27 cellular contexts compared by ENCODE assay signal in the genomic region with DNA sequence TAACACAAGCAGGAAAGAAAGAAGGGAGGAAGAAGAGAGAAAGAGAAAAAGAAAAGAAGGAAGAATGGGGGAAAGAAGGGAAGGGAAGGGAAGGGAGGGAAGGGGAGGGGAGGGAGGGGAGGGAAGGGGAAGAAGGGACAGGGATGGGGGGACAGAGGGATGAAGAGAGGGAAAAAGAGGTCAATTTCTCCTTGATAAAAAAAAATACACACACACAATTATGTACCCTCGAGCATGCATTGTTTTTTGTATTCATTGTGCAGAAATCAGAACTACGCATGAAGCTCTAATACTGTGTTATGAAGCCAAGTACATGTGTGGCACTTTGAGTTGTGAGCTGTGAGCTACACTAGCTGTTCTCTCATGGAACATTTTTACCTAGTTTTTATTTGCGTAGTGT.
"Had no signal": no experiment of that assay in that cellular context is flagged by ENCODE, and none has a peak within 500 bp of the region (broad histone marks: within the 10 kb centered on the region; RNA-seq: fewer than 3 reads in every experiment).

No MANE protein-coding gene starts in this region.

- H3K4me1 ChIP-seq: stomach, suprapubic skin, testis, thyroid gland, tibial artery, tibial nerve, transverse colon, upper lobe of left lung, upper lobe of right lung, uterus, vagina had no signal

- DNase-seq: stimulated activated CD4-positive, alpha-beta T cell treated with anti-CD3 and anti-CD28 coated beads, Interleukin-2, amount 100 ng/mL, for 48 hours; stimulated activated CD4-positive, alpha-beta T cell treated with anti-CD3 and anti-CD28 coated beads, Interleukin-4, amount 100 ng/mL, for 1 hour; stimulated activated CD4-positive, alpha-beta T cell treated with anti-CD3 and anti-CD28 coated beads, Interleukin-4, amount 100 ng/mL, for 24 hours; stimulated activated CD4-positive, alpha-beta T cell treated with anti-CD3 and anti-CD28 coated beads, Interleukin-4, amount 100 ng/mL, for 4 hours; stimulated activated CD8-positive, alpha-beta memory T cell treated with anti-CD3 and anti-CD28 coated beads, Interleukin-4, amount 100 ng/mL, for 48 hours; stimulated activated naive B cell treated with anti-CD40 and anti-IgM and Interleukin-4, amounts not matched to agents 10 μg/mL and 1 μg/mL and 100 μg/mL, for 72 hours; stimulated activated naive CD4-positive, alpha-beta T cell; stimulated activated naive CD4-positive, alpha-beta T cell treated with Interleukin-2 at 50 U/mL for 16 hours; stimulated activated naive CD8-positive, alpha-beta T cell treated with anti-CD3 and anti-CD28 coated beads, Interleukin-15, amount 100 ng/mL, for 72 hours; stimulated activated naive CD8-positive, alpha-beta T cell treated with anti-CD3 and anti-CD28 coated beads, Interleukin-15, Interleukin-2, amounts not matched to agents 100 U/mL and 50 U/mL, for 24 hours; stomach; substantia nigra; testis; thyroid gland; tibial artery; transverse colon; trophoblast cell; upper lobe of left lung; upper lobe of right lung; uterus had no signal

- H3K9me3 ChIP-seq: suprapubic skin, testis, thoracic aorta, thyroid gland, upper lobe of left lung, upper lobe of right lung, uterus, vagina had no signal

- H3K27ac ChIP-seq: stomach, suprapubic skin, testis, thoracic aorta, thyroid gland, tibial artery, tibial nerve, transverse colon, upper lobe of left lung, upper lobe of right lung, uterus, vagina had no signal

- H3K4me3 ChIP-seq: stomach, suprapubic skin, testis, thoracic aorta, thyroid gland, tibial artery, tibial nerve, transverse colon, upper lobe of left lung, upper lobe of right lung, uterus, vagina had no signal

- H3K36me3 ChIP-seq: stomach, suprapubic skin, thoracic aorta, thyroid gland, tibial artery, tibial nerve, transverse colon, upper lobe of left lung, upper lobe of right lung, uterus, vagina had no signal

- FAIRE-seq: urothelium cell line had no signal

- ATAC-seq: stimulated activated effector memory CD8-positive, alpha-beta T cell treated with anti-CD3 and anti-CD28 coated beads, Interleukin-12 subunit alpha, Interleukin-12 subunit beta, amount 100 ng/mL, for 72 hours; stimulated activated memory B cell treated with anti-CD40 and anti-IgM and Interleukin-4, amounts not matched to agents 10 μg/mL and 1 μg/mL and 100 μg/mL, for 72 hours; stimulated activated naive B cell treated with anti-CD40 and anti-IgM and Interleukin-4, amounts not matched to agents 10 μg/mL and 1 μg/mL and 100 μg/mL, for 72 hours; stimulated activated naive CD8-positive, alpha-beta T cell treated with anti-CD3 and anti-CD28 coated beads, Interleukin-15, amount 100 ng/mL, for 72 hours; stimulated activated naive CD8-positive, alpha-beta T cell treated with anti-CD3 and anti-CD28 coated beads, Interleukin-15, Interleukin-2, amounts not matched to agents 100 U/mL and 50 U/mL, for 24 hours; upper lobe of right lung had no signal

- H3K27me3 ChIP-seq: stomach, suprapubic skin, testis, thyroid gland, tibial artery, tibial nerve, transverse colon, upper lobe of left lung, upper lobe of right lung, uterus, vagina had no signal
